Comparison of ENCODE assay signal across 1 cellular context in the genomic region with DNA sequence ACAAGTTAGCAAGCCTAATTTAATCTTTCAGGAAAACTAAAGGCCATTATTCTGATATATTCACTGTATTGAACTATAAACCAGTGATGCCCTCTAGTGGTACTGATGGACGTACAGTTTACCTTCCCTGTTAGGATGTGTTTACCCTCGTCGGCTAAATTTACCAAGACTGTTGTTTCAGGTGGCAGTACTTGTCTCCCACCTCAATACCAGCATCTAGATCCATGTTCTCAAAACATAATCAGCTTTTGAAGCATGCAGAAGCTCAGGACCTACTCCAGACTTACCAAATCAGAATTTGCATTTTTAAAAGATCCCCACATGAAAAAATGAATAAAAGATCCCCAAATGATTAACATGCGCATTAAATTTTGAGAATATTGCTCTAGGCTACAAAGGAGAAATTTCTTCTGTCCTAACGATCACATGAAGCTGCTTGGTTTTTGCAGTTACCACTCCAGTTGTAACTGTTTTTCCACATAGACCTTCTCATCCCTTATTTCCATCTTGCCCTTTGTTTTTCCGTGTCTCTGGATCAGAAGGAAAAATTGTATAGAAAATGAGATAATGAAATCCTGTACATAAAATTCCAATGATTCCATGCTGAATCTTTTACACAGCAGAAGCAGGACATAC.
TF ChIP-seq lines count a peak whose summit lies in the region.

No MANE protein-coding gene starts in this region.

TF ChIP-seq in Ishikawa, 13 proteins besides CTCF, POLR2A, EP300 and RAD21:
- TF ChIP-seq EGR1 (IDR thresholded peaks at IDR 0.05) (no peak), TCF12 (IDR thresholded peaks at IDR 0.05; ENCODE audit: low read depth) (no peak), TAF1 (IDR thresholded peaks at IDR 0.05; ENCODE audit: low read depth) (no peak)
- TF ChIP-seq, protein P1, sequence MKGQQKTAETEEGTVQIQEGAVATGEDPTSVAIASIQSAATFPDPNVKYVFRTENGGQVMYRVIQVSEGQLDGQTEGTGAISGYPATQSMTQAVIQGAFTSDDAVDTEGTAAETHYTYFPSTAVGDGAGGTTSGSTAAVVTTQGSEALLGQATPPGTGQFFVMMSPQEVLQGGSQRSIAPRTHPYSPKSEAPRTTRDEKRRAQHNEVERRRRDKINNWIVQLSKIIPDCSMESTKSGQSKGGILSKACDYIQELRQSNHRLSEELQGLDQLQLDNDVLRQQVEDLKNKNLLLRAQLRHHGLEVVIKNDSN (IDR thresholded peaks at IDR 0.05) = no peak
